17 cellular contexts compared by ENCODE assay signal in the genomic region with DNA sequence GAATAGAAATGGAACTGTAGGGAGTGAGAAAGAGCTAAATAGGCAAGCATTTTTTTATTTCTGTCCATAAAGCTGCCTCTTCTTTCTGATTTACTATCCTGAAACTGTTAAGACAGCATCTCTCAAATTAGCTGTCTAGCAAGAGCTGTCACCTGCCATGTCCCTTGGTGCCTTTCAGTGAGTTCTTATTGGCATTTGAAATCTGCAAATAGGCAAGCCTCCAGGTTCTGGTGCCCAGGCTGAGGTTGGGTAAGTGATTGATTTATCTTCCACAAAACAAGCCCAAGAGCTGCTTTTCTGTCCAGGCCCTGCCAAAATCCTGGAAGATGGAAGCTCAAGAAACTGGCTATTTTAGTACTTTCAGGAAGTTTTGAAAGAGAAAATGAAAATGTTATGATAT. TPM values are rescaled to one million over a fixed set of nuclear protein-coding genes. Genes with fewer than 3 reads are reported as not detected.
DNase-seq lines count a peak whose midpoint lies in the region; ATAC-seq and TF ChIP-seq lines count a peak whose summit lies in the region.
"Had no signal": no experiment of that assay in that cellular context is flagged by ENCODE, and none has a peak within 500 bp of the region (broad histone marks: within the 10 kb centered on the region; RNA-seq: fewer than 3 reads in every experiment).

No MANE protein-coding gene starts in this region.

- H3K27me3 Mint-ChIP-seq in natural killer cell (ENCODE audit: low read depth in 2 of 2), result no peaks in the 10 kb centered on the region
- no peaks in the 10 kb centered on the region for H3K27me3 Mint-ChIP-seq in natural killer cell treated with Interleukin-12 subunit alpha and Interleukin-12 subunit beta and Interleukin-15 and Interleukin-18, amount 100 ng/mL, for 72 hours
- H3K27me3 Mint-ChIP-seq in WTC11 (ENCODE audit: low read depth), result no peaks in the 10 kb centered on the region
- H3K27me3 Mint-ChIP-seq: B cell; CD4-positive, alpha-beta T cell had no signal

- TF ChIP-seq CTCF in natural killer cell (IDR thresholded peaks at IDR 0.05), result no peak
- no peak for TF ChIP-seq CTCF in WTC11 (IDR thresholded peaks at IDR 0.05)
- TF ChIP-seq CTCF in neural cell (IDR thresholded peaks at IDR 0.05; ENCODE audit: poor library complexity, severe bottlenecking), result no peak
- TF ChIP-seq CTCF in brain microvascular endothelial cell (IDR thresholded peaks at IDR 0.05; ENCODE audit: low read depth, low read length, missing control alignments), result no peak

- no peaks in the 10 kb centered on the region for H3K9me2 ChIP-seq in neural cell (ENCODE audit: insufficient read depth, low read length)

- intact Hi-C loops in natural killer cell (cut with micrococcal nuclease), result no loop called here

- H3K9me3 Mint-ChIP-seq in natural killer cell (no peaks in the 10 kb centered on the region), WTC11 (no peaks in the 10 kb centered on the region)
- no peaks in the 10 kb centered on the region for H3K9me3 Mint-ChIP-seq in natural killer cell treated with Interleukin-12 subunit alpha and Interleukin-12 subunit beta and Interleukin-15 and Interleukin-18, amount 100 ng/mL, for 72 hours
- H3K9me3 Mint-ChIP-seq: CD4-positive, alpha-beta T cell; GM23338 had no signal

- in situ Hi-C loops in brain microvascular endothelial cell (cut with HindIII; ENCODE audit: low pct_ligation_motif_present, low sequenced_read_pairs), result no loop called here

- no peaks in the 10 kb centered on the region for H3F3A ChIP-seq in neural cell (ENCODE audit: insufficient read depth, low read length, poor library complexity, severe bottlenecking)

- H3K4me3 Mint-ChIP-seq in natural killer cell (no peak overlapping the region), WTC11 (no peak overlapping the region)
- no peak overlapping the region for H3K4me3 Mint-ChIP-seq in natural killer cell treated with Interleukin-12 subunit alpha and Interleukin-12 subunit beta and Interleukin-15 and Interleukin-18, amount 100 ng/mL, for 72 hours
- H3K4me3 Mint-ChIP-seq: B cell; CD4-positive, alpha-beta T cell; GM23338 had no signal

- H3K27ac ChIP-seq in neural cell (ENCODE audit: low read length), result no peak overlapping the region
- H3K27ac ChIP-seq in brain microvascular endothelial cell, result no peak overlapping the region
- H3K27ac ChIP-seq: PC-9 had no signal

- no peak for TF ChIP-seq RAD21 in neural cell (conservative IDR thresholded peaks at IDR 0.05)

- H3K36me3 Mint-ChIP-seq in natural killer cell (no peaks in the 10 kb centered on the region), WTC11 (0 out of 2 replicates have a peak, but pooled peaks cover 3% of the 10 kb centered on the region)
- peaks cover 11% of the 10 kb centered on the region for H3K36me3 Mint-ChIP-seq in natural killer cell treated with Interleukin-12 subunit alpha and Interleukin-12 subunit beta and Interleukin-15 and Interleukin-18, amount 100 ng/mL, for 72 hours

- H3K9ac ChIP-seq in neural cell (ENCODE audit: low read length), result no peak overlapping the region

- H3K27ac Mint-ChIP-seq in natural killer cell (peak overlapping the region; percentile 6 to 10), WTC11 (peak overlapping the region; percentile 13; the same call in 1 of the 2 replicates)
- no peak overlapping the region for H3K27ac Mint-ChIP-seq in natural killer cell treated with Interleukin-12 subunit alpha and Interleukin-12 subunit beta and Interleukin-15 and Interleukin-18, amount 100 ng/mL, for 72 hours
- H3K27ac Mint-ChIP-seq: B cell; CD4-positive, alpha-beta T cell; GM23338 had no signal

- H3K4me2 ChIP-seq in neural cell (ENCODE audit: low read length), result no peak overlapping the region
- H3K4me2 ChIP-seq: GM23338, PC-9 had no signal

- no peaks in the 10 kb centered on the region for H3K36me3 ChIP-seq in neural cell (ENCODE audit: insufficient read depth, low read length)
- no peaks in the 10 kb centered on the region for H3K36me3 ChIP-seq in brain microvascular endothelial cell (replicated peaks)

- H3K79me2 ChIP-seq in neural cell (replicated peaks; ENCODE audit: insufficient read depth, low read length), result no peaks in the 10 kb centered on the region

- H3K27me3 ChIP-seq in neural cell (ENCODE audit: insufficient read depth, low read depth, low read length) (no peaks in the 10 kb centered on the region), brain microvascular endothelial cell (replicated peaks) (no peaks in the 10 kb centered on the region)

- H4K20me1 ChIP-seq in neural cell (ENCODE audit: insufficient read depth), result no peaks in the 10 kb centered on the region

- TF ChIP-seq EP300 in neural cell (conservative IDR thresholded peaks at IDR 0.05; ENCODE audit: poor library complexity, severe bottlenecking), result peak; percentile 44

- DNase-seq in natural killer cell (no peak), WTC11 (ENCODE audit: low spot score) (no peak), brain microvascular endothelial cell (no peak), D341Med (ENCODE audit: low spot score) (no peak)
- DNase-seq in natural killer cell treated with Interleukin-12 subunit alpha and Interleukin-12 subunit beta and Interleukin-15 and Interleukin-18, amount 100 ng/mL, for 72 hours (ENCODE audit: low spot score), result no peak
- DNase-seq: CD4-positive, alpha-beta T cell; DMS79 treated with DMSO at 0.1 percent for 48 hours; NCI-H1930; NCI-H2227 treated with DMSO at 0.1 percent for 48 hours; NCI-H69; PC-9 had no signal

- H3K4me3 ChIP-seq in neural cell (ENCODE audit: low read length), result no peak overlapping the region
- H3K4me3 ChIP-seq in brain microvascular endothelial cell (ENCODE audit: low read depth, low read length), result no peak overlapping the region
- H3K4me3 ChIP-seq: GM23338, PC-9 had no signal

- POLR2A ChIA-PET in WTC11 (lab: Charles Lee), result interaction anchor here (0.6 kb wide), 1 partner anchor 791 kb away, joined by 3 read pairs; no protein-coding TSS in a partner anchor

- CTCF ChIA-PET in WTC11 (lab: Charles Lee), result no interaction called here

- no peak overlapping the region for H2AFZ ChIP-seq in neural cell (ENCODE audit: low read depth, low read length)
- H2AFZ ChIP-seq: GM23338, PC-9 had no signal

- no peak for ATAC-seq in natural killer cell
- no peak for ATAC-seq in natural killer cell treated with Interleukin-12 subunit alpha and Interleukin-12 subunit beta and Interleukin-15 and Interleukin-18, amount 100 ng/mL, for 72 hours
- no peak for ATAC-seq in WTC11
- ATAC-seq in HG03039 (IDR thresholded peaks at IDR 0.05; ENCODE audit: unreplicated experiment), result no peak
- ATAC-seq: GM23338, Right ventricle myocardium inferior, SK-N-SH treated with all-trans-retinoic acid at 6 μM for 48 hours had no signal

- no peaks in the 10 kb centered on the region for H3K9me3 ChIP-seq in neural cell (ENCODE audit: low read length)

- H3K4me1 Mint-ChIP-seq in natural killer cell, result no peaks in the 10 kb centered on the region
- peaks cover 0 to 3% of the 10 kb centered on the region in 2 donors for H3K4me1 Mint-ChIP-seq in natural killer cell treated with Interleukin-12 subunit alpha and Interleukin-12 subunit beta and Interleukin-15 and Interleukin-18, amount 100 ng/mL, for 72 hours (ENCODE audit: low read depth in 2 of 2)
- H3K4me1 Mint-ChIP-seq in WTC11, result no peaks in the 10 kb centered on the region
- H3K4me1 Mint-ChIP-seq: B cell had no signal

TF ChIP-seq in WTC11, 78 proteins besides CTCF, POLR2A, EP300 and RAD21 (continues in another document):
- no peak for TF ChIP-seq ZNF121 (CRISPR knock-in tag; IDR thresholded peaks at IDR 0.05)
- no peak for TF ChIP-seq ATF3 (CRISPR knock-in tag; conservative IDR thresholded peaks at IDR 0.05)
- no peak for TF ChIP-seq MXD4 (CRISPR knock-in tag; IDR thresholded peaks at IDR 0.05; ENCODE audit: borderline replicate concordance)
- TF ChIP-seq, protein P1, sequence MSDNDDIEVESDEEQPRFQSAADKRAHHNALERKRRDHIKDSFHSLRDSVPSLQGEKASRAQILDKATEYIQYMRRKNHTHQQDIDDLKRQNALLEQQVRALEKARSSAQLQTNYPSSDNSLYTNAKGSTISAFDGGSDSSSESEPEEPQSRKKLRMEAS (CRISPR knock-in tag; IDR thresholded peaks at IDR 0.05), result no peak
- TF ChIP-seq TEAD1 (CRISPR knock-in tag; IDR thresholded peaks at IDR 0.05), result no peak
- no peak for TF ChIP-seq SMAD4 (CRISPR knock-in tag; IDR thresholded peaks at IDR 0.05)
- no peak for TF ChIP-seq GTF2I (CRISPR knock-in tag; conservative IDR thresholded peaks at IDR 0.05)
- no peak for TF ChIP-seq GRHL2 (CRISPR knock-in tag; IDR thresholded peaks at IDR 0.05; ENCODE audit: insufficient replicate concordance, severe bottlenecking)

TF ChIP-seq in neural cell, 6 proteins besides CTCF, POLR2A, EP300 and RAD21 (continues in another document):
- TF ChIP-seq TAF1 (IDR thresholded peaks at IDR 0.05; ENCODE audit: low read depth), result no peak
- no peak for TF ChIP-seq REST (IDR thresholded peaks at IDR 0.05; ENCODE audit: borderline replicate concordance)
- TF ChIP-seq EZH2 (IDR thresholded peaks at IDR 0.05; ENCODE audit: borderline replicate concordance, insufficient read depth, low read length, poor library complexity, severe bottlenecking), result no peak

RNA-seq across cellular contexts. Expression of gene MANEA, which starts 22.4 kb away (rescaled TPM):
- total RNA-seq in natural killer cell (10 to 100 TPM in 1 of 3 donors, 1 to 10 TPM in 2; 4.7 to 10.6 (median 5.7) TPM), WTC11 (2021) (6.1 to 9.0 TPM (median 7.0 TPM) in 3 replicates)
- total RNA-seq in natural killer cell treated with Interleukin-12 subunit alpha and Interleukin-12 subunit beta and Interleukin-15 and Interleukin-18, amount 100 ng/mL, for 72 hours, result 10 to 100 TPM; 13.6 to 15.3 TPM
- polyA plus RNA-seq in neural cell, result 5.2 and 7.9 TPM in 2 replicates
- polyA minus RNA-seq in neural cell, result 17.3 and 17.8 TPM in 2 replicates

Comparison
In these comparisons a context has a peak if more than half of its experiments do, and no peak if none do; other contexts are left out.
1. H3K27ac Mint-ChIP-seq: peak in natural killer cell (2 of 2) and WTC11 (single experiment); none in natural killer cell treated with Interleukin-12 subunit alpha and Interleukin-12 subunit beta and Interleukin-15 and Interleukin-18, amount 100 ng/mL, for 72 hours (0 of 2).